Comparison of ENCODE assay signal across 1 cellular context in the genomic region with DNA sequence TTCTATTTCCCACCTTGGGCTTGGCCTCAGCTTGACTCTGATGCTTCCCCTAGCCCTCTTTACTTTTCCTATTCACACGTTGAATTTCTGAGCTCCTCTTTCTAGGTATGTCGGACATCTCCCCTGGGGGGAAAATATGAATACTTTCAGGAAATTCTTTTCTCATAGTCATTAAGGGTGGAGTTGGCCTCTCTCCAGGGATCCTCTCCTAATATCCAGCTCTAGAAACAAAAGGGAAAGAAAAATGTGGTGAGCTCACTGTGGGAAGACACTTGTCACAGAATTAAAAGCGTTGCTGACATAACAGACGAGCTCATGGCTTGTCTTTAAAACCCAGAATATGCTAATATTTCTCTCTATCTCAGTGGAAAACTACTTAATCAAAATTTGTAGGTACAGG.
TF ChIP-seq lines count a peak whose summit lies in the region.

No MANE protein-coding gene starts in this region.

TF ChIP-seq in GM23338, 12 proteins besides CTCF, POLR2A, EP300 and RAD21 (continued from another document):
- TF ChIP-seq, protein P1, sequence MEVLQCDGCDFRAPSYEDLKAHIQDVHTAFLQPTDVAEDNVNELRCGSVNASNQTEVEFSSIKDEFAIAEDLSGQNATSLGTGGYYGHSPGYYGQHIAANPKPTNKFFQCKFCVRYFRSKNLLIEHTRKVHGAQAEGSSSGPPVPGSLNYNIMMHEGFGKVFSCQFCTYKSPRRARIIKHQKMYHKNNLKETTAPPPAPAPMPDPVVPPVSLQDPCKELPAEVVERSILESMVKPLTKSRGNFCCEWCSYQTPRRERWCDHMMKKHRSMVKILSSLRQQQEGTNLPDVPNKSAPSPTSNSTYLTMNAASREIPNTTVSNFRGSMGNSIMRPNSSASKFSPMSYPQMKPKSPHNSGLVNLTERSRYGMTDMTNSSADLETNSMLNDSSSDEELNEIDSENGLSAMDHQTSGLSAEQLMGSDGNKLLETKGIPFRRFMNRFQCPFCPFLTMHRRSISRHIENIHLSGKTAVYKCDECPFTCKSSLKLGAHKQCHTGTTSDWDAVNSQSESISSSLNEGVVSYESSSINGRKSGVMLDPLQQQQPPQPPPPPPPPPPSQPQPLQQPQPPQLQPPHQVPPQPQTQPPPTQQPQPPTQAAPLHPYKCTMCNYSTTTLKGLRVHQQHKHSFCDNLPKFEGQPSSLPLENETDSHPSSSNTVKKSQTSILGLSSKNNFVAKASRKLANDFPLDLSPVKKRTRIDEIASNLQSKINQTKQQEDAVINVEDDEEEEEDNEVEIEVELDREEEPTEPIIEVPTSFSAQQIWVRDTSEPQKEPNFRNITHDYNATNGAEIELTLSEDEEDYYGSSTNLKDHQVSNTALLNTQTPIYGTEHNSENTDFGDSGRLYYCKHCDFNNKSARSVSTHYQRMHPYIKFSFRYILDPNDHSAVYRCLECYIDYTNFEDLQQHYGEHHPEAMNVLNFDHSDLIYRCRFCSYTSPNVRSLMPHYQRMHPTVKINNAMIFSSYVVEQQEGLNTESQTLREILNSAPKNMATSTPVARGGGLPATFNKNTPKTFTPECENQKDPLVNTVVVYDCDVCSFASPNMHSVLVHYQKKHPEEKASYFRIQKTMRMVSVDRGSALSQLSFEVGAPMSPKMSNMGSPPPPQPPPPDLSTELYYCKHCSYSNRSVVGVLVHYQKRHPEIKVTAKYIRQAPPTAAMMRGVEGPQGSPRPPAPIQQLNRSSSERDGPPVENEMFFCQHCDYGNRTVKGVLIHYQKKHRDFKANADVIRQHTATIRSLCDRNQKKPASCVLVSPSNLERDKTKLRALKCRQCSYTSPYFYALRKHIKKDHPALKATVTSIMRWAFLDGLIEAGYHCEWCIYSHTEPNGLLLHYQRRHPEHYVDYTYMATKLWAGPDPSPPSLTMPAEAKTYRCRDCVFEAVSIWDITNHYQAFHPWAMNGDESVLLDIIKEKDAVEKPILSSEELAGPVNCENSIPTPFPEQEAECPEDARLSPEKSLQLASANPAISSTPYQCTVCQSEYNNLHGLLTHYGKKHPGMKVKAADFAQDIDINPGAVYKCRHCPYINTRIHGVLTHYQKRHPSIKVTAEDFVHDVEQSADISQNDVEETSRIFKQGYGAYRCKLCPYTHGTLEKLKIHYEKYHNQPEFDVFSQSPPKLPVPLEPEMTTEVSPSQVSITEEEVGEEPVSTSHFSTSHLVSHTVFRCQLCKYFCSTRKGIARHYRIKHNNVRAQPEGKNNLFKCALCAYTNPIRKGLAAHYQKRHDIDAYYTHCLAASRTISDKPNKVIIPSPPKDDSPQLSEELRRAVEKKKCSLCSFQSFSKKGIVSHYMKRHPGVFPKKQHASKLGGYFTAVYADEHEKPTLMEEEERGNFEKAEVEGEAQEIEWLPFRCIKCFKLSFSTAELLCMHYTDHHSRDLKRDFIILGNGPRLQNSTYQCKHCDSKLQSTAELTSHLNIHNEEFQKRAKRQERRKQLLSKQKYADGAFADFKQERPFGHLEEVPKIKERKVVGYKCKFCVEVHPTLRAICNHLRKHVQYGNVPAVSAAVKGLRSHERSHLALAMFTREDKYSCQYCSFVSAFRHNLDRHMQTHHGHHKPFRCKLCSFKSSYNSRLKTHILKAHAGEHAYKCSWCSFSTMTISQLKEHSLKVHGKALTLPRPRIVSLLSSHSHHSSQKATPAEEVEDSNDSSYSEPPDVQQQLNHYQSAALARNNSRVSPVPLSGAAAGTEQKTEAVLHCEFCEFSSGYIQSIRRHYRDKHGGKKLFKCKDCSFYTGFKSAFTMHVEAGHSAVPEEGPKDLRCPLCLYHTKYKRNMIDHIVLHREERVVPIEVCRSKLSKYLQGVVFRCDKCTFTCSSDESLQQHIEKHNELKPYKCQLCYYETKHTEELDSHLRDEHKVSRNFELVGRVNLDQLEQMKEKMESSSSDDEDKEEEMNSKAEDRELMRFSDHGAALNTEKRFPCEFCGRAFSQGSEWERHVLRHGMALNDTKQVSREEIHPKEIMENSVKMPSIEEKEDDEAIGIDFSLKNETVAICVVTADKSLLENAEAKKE (CRISPR knock-in tag; IDR thresholded peaks at IDR 0.05) = no peak
- TF ChIP-seq ZNF331 (CRISPR knock-in tag; IDR thresholded peaks at IDR 0.05; ENCODE audit: low read depth) (no peak), ZNF114 (CRISPR knock-in tag; IDR thresholded peaks at IDR 0.05) (no peak)
- TF ChIP-seq, protein P2, sequence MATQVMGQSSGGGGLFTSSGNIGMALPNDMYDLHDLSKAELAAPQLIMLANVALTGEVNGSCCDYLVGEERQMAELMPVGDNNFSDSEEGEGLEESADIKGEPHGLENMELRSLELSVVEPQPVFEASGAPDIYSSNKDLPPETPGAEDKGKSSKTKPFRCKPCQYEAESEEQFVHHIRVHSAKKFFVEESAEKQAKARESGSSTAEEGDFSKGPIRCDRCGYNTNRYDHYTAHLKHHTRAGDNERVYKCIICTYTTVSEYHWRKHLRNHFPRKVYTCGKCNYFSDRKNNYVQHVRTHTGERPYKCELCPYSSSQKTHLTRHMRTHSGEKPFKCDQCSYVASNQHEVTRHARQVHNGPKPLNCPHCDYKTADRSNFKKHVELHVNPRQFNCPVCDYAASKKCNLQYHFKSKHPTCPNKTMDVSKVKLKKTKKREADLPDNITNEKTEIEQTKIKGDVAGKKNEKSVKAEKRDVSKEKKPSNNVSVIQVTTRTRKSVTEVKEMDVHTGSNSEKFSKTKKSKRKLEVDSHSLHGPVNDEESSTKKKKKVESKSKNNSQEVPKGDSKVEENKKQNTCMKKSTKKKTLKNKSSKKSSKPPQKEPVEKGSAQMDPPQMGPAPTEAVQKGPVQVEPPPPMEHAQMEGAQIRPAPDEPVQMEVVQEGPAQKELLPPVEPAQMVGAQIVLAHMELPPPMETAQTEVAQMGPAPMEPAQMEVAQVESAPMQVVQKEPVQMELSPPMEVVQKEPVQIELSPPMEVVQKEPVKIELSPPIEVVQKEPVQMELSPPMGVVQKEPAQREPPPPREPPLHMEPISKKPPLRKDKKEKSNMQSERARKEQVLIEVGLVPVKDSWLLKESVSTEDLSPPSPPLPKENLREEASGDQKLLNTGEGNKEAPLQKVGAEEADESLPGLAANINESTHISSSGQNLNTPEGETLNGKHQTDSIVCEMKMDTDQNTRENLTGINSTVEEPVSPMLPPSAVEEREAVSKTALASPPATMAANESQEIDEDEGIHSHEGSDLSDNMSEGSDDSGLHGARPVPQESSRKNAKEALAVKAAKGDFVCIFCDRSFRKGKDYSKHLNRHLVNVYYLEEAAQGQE (IDR thresholded peaks at IDR 0.05; ENCODE audit: unreplicated experiment) = no peak
